10 cellular contexts compared by ENCODE assay signal in genomic region chr16:71214771-71215381, GRCh38. TPM values are rescaled to one million over a fixed set of nuclear protein-coding genes. Genes with fewer than 3 reads are reported as not detected.
DNase-seq lines count a peak whose midpoint lies in the region; ATAC-seq and TF ChIP-seq lines count a peak whose summit lies in the region.
"Had no signal": no experiment of that assay in that cellular context is flagged by ENCODE, and none has a peak within 500 bp of the region (broad histone marks: within the 10 kb centered on the region; RNA-seq: fewer than 3 reads in every experiment).

No MANE protein-coding gene starts in this region.

- no peaks in the 10 kb centered on the region for H3K9me2 ChIP-seq in OCI-LY1 (ENCODE audit: low read depth, low read length)

- H3K27me3 ChIP-seq in OCI-LY1 (ENCODE audit: insufficient read depth, low read length) (no peaks in the 10 kb centered on the region), ascending aorta (no peaks in the 10 kb centered on the region)

- no peak overlapping the region for H3K9ac ChIP-seq in OCI-LY1 (ENCODE audit: low read length)

- H3K4me2 ChIP-seq in OCI-LY1 (ENCODE audit: low read length) = no peak overlapping the region

- ATAC-seq in GM19467 (IDR thresholded peaks at IDR 0.05; ENCODE audit: unreplicated experiment) (no peak), HG02763 (IDR thresholded peaks at IDR 0.05; ENCODE audit: unreplicated experiment) (no peak)

- no peak overlapping the region for H2AFZ ChIP-seq in OCI-LY1 (ENCODE audit: low read length)

- no peaks in the 10 kb centered on the region for H3F3A ChIP-seq in OCI-LY1 (ENCODE audit: insufficient read depth, low read length)

- H4K20me1 ChIP-seq in OCI-LY1 (ENCODE audit: insufficient read depth, low read length) = no peaks in the 10 kb centered on the region

- H3K36me3 ChIP-seq in OCI-LY1 (ENCODE audit: insufficient read depth, low read length) (no peaks in the 10 kb centered on the region), ascending aorta (no peaks in the 10 kb centered on the region)
- H3K36me3 ChIP-seq: thoracic aorta had no signal

- H3K9me3 ChIP-seq in OCI-LY1 (ENCODE audit: low read length) = no peaks in the 10 kb centered on the region
- H3K9me3 ChIP-seq in ascending aorta = no peaks in the 10 kb centered on the region
- H3K9me3 ChIP-seq: thoracic aorta had no signal

- TF ChIP-seq CTCF in AG10803 (conservative IDR thresholded peaks at IDR 0.05; ENCODE audit: low read length) (0 out of 2 replicates have a peak, but pooled peaks have one; percentile 1), GM12865 (IDR thresholded peaks at IDR 0.05; ENCODE audit: insufficient read depth, low read depth, low read length, missing control alignments) (peak; percentile 15), OCI-LY1 (IDR thresholded peaks at IDR 0.05; ENCODE audit: low read length) (peak; percentile 40; the same call in 1 of the 2 replicates), ascending aorta (IDR thresholded peaks at IDR 0.05) (peak in 1 of 3 experiments; percentile 6)

- H3K4me3 ChIP-seq in AG10803 (ENCODE audit: low read length) = no peak overlapping the region
- no peak overlapping the region for H3K4me3 ChIP-seq in GM12865 (ENCODE audit: low read depth, low read length)
- H3K4me3 ChIP-seq in OCI-LY1 (ENCODE audit: low read depth, low read length, poor library complexity, severe bottlenecking) = no peak overlapping the region
- H3K4me3 ChIP-seq in ascending aorta = no peak overlapping the region
- H3K4me3 ChIP-seq: thoracic aorta had no signal

- H3K4me1 ChIP-seq in OCI-LY1 (ENCODE audit: insufficient read depth, low read length, severe bottlenecking) (no peaks in the 10 kb centered on the region), ascending aorta (no peaks in the 10 kb centered on the region)

- no peaks in the 10 kb centered on the region for H3K79me2 ChIP-seq in OCI-LY1 (ENCODE audit: insufficient read depth, low read length)

- intact Hi-C loops in ascending aorta (cut with DNase I) = no loop called here

- DNase-seq in AG10803 (ENCODE audit: low read depth) = no peak
- peak; percentile 1 for DNase-seq in GM12865 (ENCODE audit: low read depth)
- peak; percentile 14 for DNase-seq in globus pallidus (ENCODE audit: low spot score)
- DNase-seq in epidermal melanocyte (ENCODE audit: insufficient read length, low spot score) = no peak
- no peak for DNase-seq in ascending aorta (ENCODE audit: low spot score in 2 of 2)
- DNase-seq: DMS79 treated with DMSO at 0.1 percent for 48 hours had no signal

- H3K27ac ChIP-seq in OCI-LY1 (ENCODE audit: low read depth, low read length, poor library complexity, severe bottlenecking) = no peak overlapping the region
- no peak overlapping the region for H3K27ac ChIP-seq in ascending aorta
- H3K27ac ChIP-seq: thoracic aorta had no signal

RNA-seq across cellular contexts. Expression of gene HYDIN, which starts 15.6 kb away (rescaled TPM):
- total RNA-seq in ascending aorta = 1.2 TPM

Comparison
In these comparisons a context has a peak if more than half of its experiments do, and no peak if none do; other contexts are left out.
1. DNase-seq: peak in GM12865 (single experiment) and globus pallidus (single experiment); none in AG10803 (single experiment), epidermal melanocyte (single experiment) and ascending aorta (0 of 2).